In the genomic region with DNA sequence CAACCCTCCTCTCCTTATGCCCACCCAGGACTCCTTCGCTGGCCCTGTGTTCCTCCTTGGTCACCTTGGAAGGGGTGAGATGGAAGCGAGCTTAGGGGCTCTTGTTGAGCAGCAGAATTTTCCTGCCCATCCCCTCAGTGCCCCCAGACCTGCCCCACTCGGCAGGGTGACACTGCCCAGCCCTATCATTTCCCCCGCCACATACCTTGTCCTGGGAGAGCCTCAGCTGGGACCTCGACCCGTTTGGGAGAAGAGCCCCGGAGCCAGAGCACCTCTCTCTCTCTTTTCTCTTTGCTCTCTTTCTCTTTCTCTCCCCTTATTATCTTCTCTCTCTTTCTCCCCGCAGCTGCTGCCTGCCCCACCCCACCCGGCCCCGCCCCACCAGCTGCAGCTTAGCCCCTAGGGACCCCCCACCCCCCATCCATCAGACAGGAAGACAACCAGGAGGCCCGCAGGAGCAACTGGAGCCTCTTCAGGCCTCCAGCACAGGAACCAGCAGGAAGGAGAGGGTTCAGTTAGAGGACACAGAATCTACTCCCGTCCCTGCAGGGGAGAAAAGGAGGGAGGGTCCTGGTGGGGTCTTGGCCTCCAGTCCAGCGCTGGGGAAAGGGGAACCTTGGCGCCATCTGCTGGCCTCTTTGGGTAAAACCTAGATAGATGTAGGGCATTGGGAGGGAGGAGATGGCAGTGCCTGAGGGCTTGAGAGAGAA, we compare ENCODE assay signal across 8 cellular contexts. TPM values are rescaled to one million over a fixed set of nuclear protein-coding genes. Genes with fewer than 3 reads are reported as not detected.
DNase-seq lines count a peak whose midpoint lies in the region; ATAC-seq and TF ChIP-seq lines count a peak whose summit lies in the region.

No MANE protein-coding gene starts in this region.

- H3K9me3 Mint-ChIP-seq in activated T-cell treated with anti-CD3 and anti-CD28 coated beads, Interleukin-2, amount 50 U/mL, for 24 hours = no peaks in the 10 kb centered on the region
- H3K9me3 Mint-ChIP-seq in neural progenitor cell = no peaks in the 10 kb centered on the region

- H3K79me2 ChIP-seq in neural progenitor cell (ENCODE audit: low read depth) = no peaks in the 10 kb centered on the region

- no peak overlapping the region for H3K4me3 Mint-ChIP-seq in activated T-cell treated with anti-CD3 and anti-CD28 coated beads, Interleukin-2, amount 50 U/mL, for 24 hours
- peak overlapping the region; percentile 83 for H3K4me3 Mint-ChIP-seq in neural progenitor cell

- H3K27me3 ChIP-seq in IMR-90 (ENCODE audit: control insufficient read depth, insufficient read depth, low read length) (peaks cover 17% of the 10 kb centered on the region), neural progenitor cell (peaks cover 18% of the 10 kb centered on the region)

- DNase-seq in COLO829 (ENCODE audit: low spot score) (peak; percentile 42), IMR-90 (peak; percentile 11), OCI-M1 (lab: John Stamatoyannopoulos, UW) (peak; percentile 72), fibroblast of pulmonary artery (ENCODE audit: low read depth) (peak; percentile 53), neural progenitor cell (ENCODE audit: low spot score) (peak; percentile 94), substantia nigra (lab: John Stamatoyannopoulos, UW) (peak in 33 of 49 donors; percentile 11 to 79 (median 43))
- DNase-seq in activated T-cell treated with anti-CD3 and anti-CD28 coated beads, Interleukin-2, amount 50 U/mL, for 24 hours = peak; percentile 79

- H3K27ac ChIP-seq in IMR-90 (ENCODE audit: insufficient read depth, low read length) (no peak overlapping the region), neural progenitor cell (no peak overlapping the region), substantia nigra (ENCODE audit: low read depth, low read length, poor library complexity, severe bottlenecking) (no peak overlapping the region)

- H3K79me1 ChIP-seq in IMR-90 (ENCODE audit: low read depth in 1 of 2, low read length in 2 of 2) = no peaks in the 10 kb centered on the region

- H3K4me2 ChIP-seq in IMR-90 (ENCODE audit: low read depth, low read length) (no peak overlapping the region), neural progenitor cell (peak overlapping the region; percentile 84)

- H3K27me3 Mint-ChIP-seq in activated T-cell treated with anti-CD3 and anti-CD28 coated beads, Interleukin-2, amount 50 U/mL, for 24 hours = peaks cover 74% of the 10 kb centered on the region
- peaks cover 31% of the 10 kb centered on the region for H3K27me3 Mint-ChIP-seq in neural progenitor cell (ENCODE audit: insufficient read depth, low read depth)

- peaks cover 4% of the 10 kb centered on the region; the same call in 1 of the 2 replicates for H3K4me1 ChIP-seq in IMR-90 (ENCODE audit: control insufficient read depth, insufficient read depth, low read length)
- H3K4me1 ChIP-seq in neural progenitor cell = peaks cover 41% of the 10 kb centered on the region

- H4K91ac ChIP-seq in IMR-90 (ENCODE audit: insufficient read depth, low read depth, low read length) = no peak overlapping the region

- no peak overlapping the region for H3K56ac ChIP-seq in IMR-90 (ENCODE audit: extremely low read depth, insufficient read depth, low read length)

- no peaks in the 10 kb centered on the region for H3K9me3 ChIP-seq in IMR-90 (ENCODE audit: control insufficient read depth, insufficient read depth, low read length)
- no peaks in the 10 kb centered on the region for H3K9me3 ChIP-seq in neural progenitor cell (ENCODE audit: low read depth)

- no peak overlapping the region for H3K27ac Mint-ChIP-seq in activated T-cell treated with anti-CD3 and anti-CD28 coated beads, Interleukin-2, amount 50 U/mL, for 24 hours
- no peak overlapping the region for H3K27ac Mint-ChIP-seq in neural progenitor cell

- H4K20me1 ChIP-seq in IMR-90 (ENCODE audit: insufficient read depth, low read length) = peaks cover 12% of the 10 kb centered on the region
- H4K20me1 ChIP-seq in neural progenitor cell (ENCODE audit: low read depth) = no peaks in the 10 kb centered on the region

- in situ Hi-C loops in IMR-90 (cut with MboI; ENCODE audit: low sequenced_read_pairs) = no loop called here

- H3K14ac ChIP-seq in IMR-90 (replicated peaks; ENCODE audit: low read depth, low read length) = no peak overlapping the region

- peak; percentile 63 for TF ChIP-seq RAD21 in IMR-90 (IDR thresholded peaks at IDR 0.05; ENCODE audit: low read length)

- 29% methylated on average over 8 of the region's 14 CpGs; no CpG with 5 or more reads in 1 of the 2 experiments for WGBS in IMR-90 (ENCODE audit: extremely low coverage in 2 of 2, insufficient read length in 1 of 2), 2 experiments

- peaks cover 41% of the 10 kb centered on the region for H3F3A ChIP-seq in neural progenitor cell (ENCODE audit: low read depth)

- H2AK9ac ChIP-seq in IMR-90 (replicated peaks; ENCODE audit: low read depth, low read length, poor library complexity) = peak overlapping the region; percentile 62

- peaks cover 5% of the 10 kb centered on the region for H3K36me3 Mint-ChIP-seq in activated T-cell treated with anti-CD3 and anti-CD28 coated beads, Interleukin-2, amount 50 U/mL, for 24 hours (ENCODE audit: low read depth)
- no peaks in the 10 kb centered on the region for H3K36me3 Mint-ChIP-seq in neural progenitor cell

- POLR2A ChIA-PET in IMR-90 (lab: Charles Lee; ENCODE audit: unreplicated experiment) = no interaction called here

- TF ChIP-seq CTCF in IMR-90 (conservative IDR thresholded peaks at IDR 0.05; ENCODE audit: low read depth, low read length) (peak; percentile 76), fibroblast of pulmonary artery (IDR thresholded peaks at IDR 0.05; ENCODE audit: low read length, missing control alignments) (peak; percentile 86), neural progenitor cell (IDR thresholded peaks at IDR 0.05) (peak; percentile 92)

- peak; percentile 69 for ATAC-seq in IMR-90 (ENCODE audit: low read depth)
- no peak for ATAC-seq in GM21825 (IDR thresholded peaks at IDR 0.05; ENCODE audit: unreplicated experiment)

- no peak overlapping the region for H4K8ac ChIP-seq in IMR-90 (ENCODE audit: low read depth in 2 of 2, low read length in 2 of 2)

- H2AK5ac ChIP-seq in IMR-90 (ENCODE audit: low read depth, low read length) = no peak overlapping the region

- no peak overlapping the region for H3K4me3 ChIP-seq in IMR-90 (ENCODE audit: insufficient read depth, low read depth, low read length)
- H3K4me3 ChIP-seq in fibroblast of pulmonary artery (replicated peaks; ENCODE audit: low read depth, low read length) = no peak overlapping the region
- H3K4me3 ChIP-seq in neural progenitor cell = peak overlapping the region; percentile 2

- peaks cover 10% of the 10 kb centered on the region for H3K4me1 Mint-ChIP-seq in activated T-cell treated with anti-CD3 and anti-CD28 coated beads, Interleukin-2, amount 50 U/mL, for 24 hours (ENCODE audit: low read depth)
- peaks cover 42% of the 10 kb centered on the region for H3K4me1 Mint-ChIP-seq in neural progenitor cell

- H3K18ac ChIP-seq in IMR-90 (ENCODE audit: low read depth, low read length) = no peak overlapping the region

- no peak overlapping the region for H2BK5ac ChIP-seq in IMR-90 (ENCODE audit: low read depth, low read length, poor library complexity, severe bottlenecking)

- intact Hi-C loops in IMR-90 (cut with micrococcal nuclease) = loop anchor here (1.0 to 2.0 kb wide), 4 partner anchors 160 to 472 kb away; no protein-coding TSS in a partner anchor

- peak overlapping the region; percentile 78; the same call in 1 of the 2 replicates for H3K23ac ChIP-seq in IMR-90 (ENCODE audit: low read depth, low read length)

- H3K9ac ChIP-seq in IMR-90 (ENCODE audit: low read depth, low read length) (no peak overlapping the region), neural progenitor cell (no peak overlapping the region)

- no peak overlapping the region for H2BK120ac ChIP-seq in IMR-90 (ENCODE audit: low read depth, low read length)

- no peak for TF ChIP-seq POLR2A in IMR-90 (IDR thresholded peaks at IDR 0.05; ENCODE audit: low read depth, low read length)

- no TSS peak for BruUV-seq in IMR-90 (replicated peaks; lab: Mats Ljungman, UMichigan)

- no peak overlapping the region for H4K5ac ChIP-seq in IMR-90 (ENCODE audit: low read depth, low read length)

- no peak overlapping the region for H3K4ac ChIP-seq in IMR-90 (ENCODE audit: low read depth, low read length)

- dilution Hi-C loops in IMR-90 (cut with HindIII; ENCODE audit: low sequenced_read_pairs, unreplicated experiment) = no loop called here

- CTCF ChIA-PET in IMR-90 (lab: Yijun Ruan, JAX) = interaction anchor here (1.4 kb wide), 1 partner anchor 160 kb away, joined by 4 read pairs; no protein-coding TSS in a partner anchor

- no peaks in the 10 kb centered on the region for H3K9me1 ChIP-seq in IMR-90 (ENCODE audit: insufficient read depth, low read length)

- no peak overlapping the region for H2BK15ac ChIP-seq in IMR-90 (ENCODE audit: low read depth, low read length)

- peak overlapping the region; percentile 71 for H2AFZ ChIP-seq in IMR-90 (replicated peaks; ENCODE audit: low read length, poor library complexity)
- H2AFZ ChIP-seq in neural progenitor cell (replicated peaks) = peak overlapping the region; percentile 6

- peaks cover 1% of the 10 kb centered on the region; the same call in 1 of the 2 replicates for H3K36me3 ChIP-seq in IMR-90 (ENCODE audit: control insufficient read depth, insufficient read depth, low read length)
- H3K36me3 ChIP-seq in neural progenitor cell = no peaks in the 10 kb centered on the region

- H2BK20ac ChIP-seq in IMR-90 (ENCODE audit: low read depth, low read length) = no peak overlapping the region; the same call in 1 of the 2 replicates

RNA-seq across cellular contexts. Expression of a gene that starts 1.6 kb away (rescaled TPM):
- total RNA-seq in IMR-90 (2012; rRNA removed) (1.6 and 1.7 TPM in 2 replicates), neural progenitor cell (ENCODE audit: low replicate concordance) (9.6 and 21.4 TPM in 2 replicates)
- 1.2 and 1.5 TPM in 2 replicates for polyA plus RNA-seq in IMR-90 (2012; rRNA removed)
- 0.74 and 0.98 TPM in 2 replicates for polyA plus RNA-seq in IMR-90 (2012; cell fraction: cytosol; rRNA removed)
- polyA plus RNA-seq in IMR-90 (2012; cell fraction: nucleus; rRNA removed; ENCODE audit: low replicate concordance) = 3.2 and 4.6 TPM in 2 replicates

RNA-seq across cellular contexts. Expression of a gene that starts 13.9 kb away (rescaled TPM):
- not detected in 2 replicates for total RNA-seq in IMR-90 (2012; rRNA removed)
- polyA plus RNA-seq in IMR-90 (2012; rRNA removed) = 0.22 and 0.30 TPM in 2 replicates
- 0.08 and 0.29 TPM in 2 replicates for polyA plus RNA-seq in IMR-90 (2012; cell fraction: cytosol; rRNA removed)
- 0.37 and 0.44 TPM in 2 replicates for polyA plus RNA-seq in IMR-90 (2012; cell fraction: nucleus; rRNA removed; ENCODE audit: low replicate concordance)
- total RNA-seq in neural progenitor cell (ENCODE audit: low replicate concordance) = 1.0 TPM in 1 of 2 replicates, not detected in the other

RNA-seq across cellular contexts. Expression of a gene that starts 28.8 kb away (rescaled TPM):
- total RNA-seq in IMR-90 (2012; rRNA removed) (25.5 and 33.1 TPM in 2 replicates), neural progenitor cell (ENCODE audit: low replicate concordance) (13.5 and 14.5 TPM in 2 replicates)
- 75.2 and 82.4 TPM in 2 replicates for polyA plus RNA-seq in IMR-90 (2012; rRNA removed)
- polyA plus RNA-seq in IMR-90 (2012; cell fraction: cytosol; rRNA removed) = 49.6 and 120 TPM in 2 replicates
- 20.6 and 49.4 TPM in 2 replicates for polyA plus RNA-seq in IMR-90 (2012; cell fraction: nucleus; rRNA removed; ENCODE audit: low replicate concordance)

RNA-seq across cellular contexts. Expression of a gene that starts 54.9 kb away (rescaled TPM):
- total RNA-seq in IMR-90 (2012; rRNA removed) (20.3 and 25.8 TPM in 2 replicates), neural progenitor cell (ENCODE audit: low replicate concordance) (72.9 and 107 TPM in 2 replicates)
- 12.6 and 13.9 TPM in 2 replicates for polyA plus RNA-seq in IMR-90 (2012; rRNA removed)
- 2.6 and 4.5 TPM in 2 replicates for polyA plus RNA-seq in IMR-90 (2012; cell fraction: cytosol; rRNA removed)
- polyA plus RNA-seq in IMR-90 (2012; cell fraction: nucleus; rRNA removed; ENCODE audit: low replicate concordance) = 8.9 and 48.4 TPM in 2 replicates

RNA-seq across cellular contexts. Expression of a gene that starts 55.2 kb away (rescaled TPM):
- total RNA-seq in IMR-90 (2012; rRNA removed) = 149 and 166 TPM in 2 replicates
- polyA plus RNA-seq in IMR-90 (2012; rRNA removed) = 62.3 and 100 TPM in 2 replicates
- 44.6 and 66.2 TPM in 2 replicates for polyA plus RNA-seq in IMR-90 (2012; cell fraction: cytosol; rRNA removed)
- polyA plus RNA-seq in IMR-90 (2012; cell fraction: nucleus; rRNA removed; ENCODE audit: low replicate concordance) = 61.1 and 163 TPM in 2 replicates
- 38.2 and 61.5 TPM in 2 replicates for total RNA-seq in neural progenitor cell (ENCODE audit: low replicate concordance)

Comparison
In these comparisons a context has a peak if more than half of its experiments do, and no peak if none do; other contexts are left out.
1. DNase-seq: peak in every context shown above with its lines; median percentile 94 in neural progenitor cell; 79 in activated T-cell treated with anti-CD3 and anti-CD28 coated beads, Interleukin-2, amount 50 U/mL, for 24 hours; 72 in OCI-M1; 53 in fibroblast of pulmonary artery; 43 in substantia nigra; 42 in COLO829; 11 in IMR-90.